ENCODE assay signal across 11 cellular contexts in genomic region chr3:197181751-197182150, GRCh38.
A peak's percentile ranks its signal among the peaks of the same experiment; 100 is the strongest.
DNase-seq lines count a peak whose midpoint lies in the region; ATAC-seq and TF ChIP-seq lines count a peak whose summit lies in the region.
"Had no signal": no experiment of that assay in that cellular context is flagged by ENCODE, and none has a peak within 500 bp of the region (broad histone marks: within the 10 kb centered on the region; RNA-seq: fewer than 3 reads in every experiment).

No MANE protein-coding gene starts in this region.

- TF ChIP-seq CTCF in cardiac fibroblast (IDR thresholded peaks at IDR 0.05; ENCODE audit: low read depth, low read length) = no peak
- TF ChIP-seq CTCF in right lobe of liver (IDR thresholded peaks at IDR 0.05) = no peak

- peak; percentile 93 to 98 (median 95) for ATAC-seq in right lobe of liver

- no peak for TF ChIP-seq POLR2A in right lobe of liver (IDR thresholded peaks at IDR 0.05)

- H3K4me3 ChIP-seq in cardiac fibroblast (replicated peaks in 1 of 2; ENCODE audit: low read depth in 2 of 2, low read length in 2 of 2) (no peak overlapping the region), right lobe of liver (no peak overlapping the region)
- H3K4me3 ChIP-seq: tibial nerve had no signal

- 18% methylated on average over 6 of the region's 6 CpGs for WGBS in right lobe of liver (ENCODE audit: insufficient coverage, low coverage, low lambda C conversion rate, missing lambda C conversion rate)

- no peak overlapping the region for H3K27ac ChIP-seq in right lobe of liver
- H3K27ac ChIP-seq: C4-2B, tibial nerve had no signal

- no peaks in the 10 kb centered on the region for H3K9me3 ChIP-seq in right lobe of liver
- H3K9me3 ChIP-seq: tibial nerve had no signal

- no peaks in the 10 kb centered on the region for H3K36me3 ChIP-seq in right lobe of liver
- H3K36me3 ChIP-seq: tibial nerve had no signal

- intact Hi-C loops in right lobe of liver (cut with DNase I) = loop anchor here in 1 of 2 donors (10.0 kb wide), 1 partner anchor 177 kb away; no protein-coding TSS in a partner anchor

- DNase-seq in Ammon's horn (ENCODE audit: low spot score) (peak; percentile 33), MV-4-11 (lab: John Stamatoyannopoulos, UW) (peak; percentile 54), cardiac fibroblast (ENCODE audit: low read depth in 2 of 2) (peak; percentile 91), right lobe of liver (peak; percentile 27 to 67 (median 67)), LoVo (ENCODE audit: low spot score) (no peak), NCI-H510A treated with DMSO at 0.1 percent for 48 hours (lab: John Stamatoyannopoulos, UW) (no peak), Kasumi-1 (lab: John Stamatoyannopoulos, UW) (no peak)
- no peak for DNase-seq in activated CD8-positive, alpha-beta memory T cell treated with anti-CD3 and anti-CD28 coated beads, Interleukin-2, amount 50 U/mL, for 4 hours
- DNase-seq: SHP77 had no signal

- no peaks in the 10 kb centered on the region for H3K27me3 ChIP-seq in right lobe of liver
- H3K27me3 ChIP-seq: tibial nerve had no signal

- peaks cover 0 to 11% (median 0%) of the 10 kb centered on the region in 4 donors for H3K4me1 ChIP-seq in right lobe of liver

Comparison
In these comparisons a context has a peak if more than half of its experiments do, and no peak if none do; other contexts are left out.
1. DNase-seq: peak in Ammon's horn (single experiment), MV-4-11 (single experiment), cardiac fibroblast (2 of 2) and right lobe of liver (3 of 3); none in LoVo (single experiment), activated CD8-positive, alpha-beta memory T cell treated with anti-CD3 and anti-CD28 coated beads, Interleukin-2, amount 50 U/mL, for 4 hours (single experiment), NCI-H510A treated with DMSO at 0.1 percent for 48 hours (single experiment) and Kasumi-1 (0 of 2).